20 cellular contexts compared by ENCODE assay signal in the genomic region with DNA sequence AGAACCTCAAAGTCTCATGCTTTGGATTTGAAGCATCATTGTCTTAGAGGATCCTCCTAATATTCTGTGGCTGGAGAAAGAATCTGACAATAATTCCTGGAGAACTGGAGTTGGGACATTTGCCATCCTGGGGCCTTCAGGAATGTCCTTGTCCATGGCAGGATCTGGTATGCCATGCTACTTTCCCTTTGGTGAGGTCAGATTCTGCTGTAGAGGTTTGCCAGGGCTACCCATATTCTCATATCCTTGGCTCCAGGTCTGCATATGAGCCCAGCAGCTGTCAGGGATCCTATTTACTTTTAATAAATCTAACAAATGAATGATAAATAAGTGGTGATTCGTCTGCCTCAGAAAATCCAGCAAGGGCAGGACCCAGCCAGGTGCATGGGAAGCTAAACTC.
"Had no signal": no experiment of that assay in that cellular context is flagged by ENCODE, and none has a peak within 500 bp of the region (broad histone marks: within the 10 kb centered on the region; RNA-seq: fewer than 3 reads in every experiment).

No MANE protein-coding gene starts in this region.

- H3K36me3 ChIP-seq: esophagus squamous epithelium, gastrocnemius medialis, left lung, lower lobe of right lung had no signal

- H3K27me3 ChIP-seq: esophagus squamous epithelium, gastrocnemius medialis, hepatocyte, left lung had no signal

- H3K4me1 ChIP-seq: gastrocnemius medialis, left lung, lower lobe of right lung had no signal

- DNase-seq: dermis blood vessel endothelial cell; effector CD4-positive, alpha-beta T cell; effector memory CD4-positive, alpha-beta T cell; esophagus squamous epithelium; foreskin fibroblast; foreskin melanocyte; gastrocnemius medialis; glutamatergic neuron; immature natural killer cell; islet precursor cell; kidney; kidney glomerular epithelial cell; left lung; lower lobe of right lung; mesenchymal stem cell; mucosa of descending colon had no signal

- H3K9me3 ChIP-seq: gastrocnemius medialis, left lung, lower lobe of right lung, mucosa of descending colon had no signal

- H3K27ac ChIP-seq: coronary artery, dorsolateral prefrontal cortex, esophagus squamous epithelium, gastrocnemius medialis, hepatocyte, left lung, lower lobe of right lung had no signal

- H3K4me3 ChIP-seq: coronary artery, dorsolateral prefrontal cortex, esophagus squamous epithelium, gastrocnemius medialis, hepatocyte, left lung, lower lobe of right lung, mucosa of descending colon had no signal

- ATAC-seq: esophagus mucosa, gastrocnemius medialis, left lung, lower lobe of right lung, mucosa of descending colon had no signal
